18 cellular contexts compared by ENCODE assay signal in genomic region chr13:103537616-103538015, GRCh38.
DNase-seq lines count a peak whose midpoint lies in the region; TF ChIP-seq lines count a peak whose summit lies in the region.
"Had no signal": no experiment of that assay in that cellular context is flagged by ENCODE, and none has a peak within 500 bp of the region (broad histone marks: within the 10 kb centered on the region; RNA-seq: fewer than 3 reads in every experiment).

No MANE protein-coding gene starts in this region.

- no peaks in the 10 kb centered on the region for H3K23me2 ChIP-seq in H9 (ENCODE audit: insufficient read length, low read depth, low read length, poor library complexity, severe bottlenecking)

- H3K18ac ChIP-seq in H9 (ENCODE audit: insufficient read length, low read depth, low read length) = no peak overlapping the region

- peaks cover 7% of the 10 kb centered on the region for H3K36me3 Mint-ChIP-seq in nephron progenitor cell (ENCODE audit: low read depth)
- peaks cover under 1 to 7% (median 2%) of the 10 kb centered on the region in 3 experiments; a peak in 5 of 7 replicates for H3K36me3 Mint-ChIP-seq in H9 (ENCODE audit: insufficient read depth in 1 of 3, low read depth in 3 of 3)
- H3K36me3 Mint-ChIP-seq: CD8-positive, alpha-beta T cell had no signal

- no CpG with 5 or more reads among the region's 3 CpGs for WGBS in H9 (ENCODE audit: extremely low coverage, insufficient read length, low lambda C conversion rate)

- no peak overlapping the region for H2BK15ac ChIP-seq in H9 (ENCODE audit: low read depth, low read length)

- H3K4me3 Mint-ChIP-seq in nephron progenitor cell (no peak overlapping the region), H9 (no peak overlapping the region)
- H3K4me3 Mint-ChIP-seq: B cell; CD4-positive, alpha-beta T cell; CD8-positive, alpha-beta T cell had no signal

- H4K20me1 ChIP-seq in H9 (ENCODE audit: control insufficient read depth, insufficient read depth, insufficient read length) = no peaks in the 10 kb centered on the region
- H4K20me1 ChIP-seq: BLaER1 treated with 17β-estradiol and CSF1 and Interleukin-3, amounts not matched to agents 10 nM and 100 nM had no signal

- H3K14ac ChIP-seq in H9 (ENCODE audit: insufficient read depth, low read length) = no peak overlapping the region

- H4K8ac ChIP-seq in H9 (replicated peaks; ENCODE audit: insufficient read length, low read depth, low read length) = no peak overlapping the region

- H3K4ac ChIP-seq in H9 (ENCODE audit: low read depth, low read length) = no peak overlapping the region

- H3K27me3 Mint-ChIP-seq in nephron progenitor cell (ENCODE audit: low read depth, poor library complexity) (no peaks in the 10 kb centered on the region), H9 (ENCODE audit: low read depth) (no peaks in the 10 kb centered on the region)
- H3K27me3 Mint-ChIP-seq: B cell; CD4-positive, alpha-beta T cell had no signal

- no peaks in the 10 kb centered on the region for H3K79me2 ChIP-seq in H9 (ENCODE audit: insufficient read depth, low read length)

- TF ChIP-seq CTCF in nephron progenitor cell (IDR thresholded peaks at IDR 0.05) (no peak), H9 (conservative IDR thresholded peaks at IDR 0.05) (no peak)

- no peak overlapping the region for H3K56ac ChIP-seq in H9 (ENCODE audit: insufficient read length, low read depth, low read length)

- no peak overlapping the region for H3K23ac ChIP-seq in H9 (ENCODE audit: insufficient read length, low read depth, low read length)

- H3K27ac Mint-ChIP-seq in nephron progenitor cell = peak overlapping the region; percentile 3
- H3K27ac Mint-ChIP-seq in H9 = no peak overlapping the region
- H3K27ac Mint-ChIP-seq: B cell; CD4-positive, alpha-beta T cell; CD8-positive, alpha-beta T cell had no signal

- no peaks in the 10 kb centered on the region for H3K4me1 ChIP-seq in H9 (ENCODE audit: insufficient read depth, low read length)
- H3K4me1 ChIP-seq: A549; BLaER1 treated with 17β-estradiol and CSF1 and Interleukin-3, amounts not matched to agents 10 nM and 100 nM; Caco-2 had no signal

- H3K79me1 ChIP-seq in H9 (ENCODE audit: insufficient read depth, low read depth, low read length, poor library complexity, severe bottlenecking) = no peaks in the 10 kb centered on the region

- H3T11ph ChIP-seq in H9 (ENCODE audit: low read length) = no peak overlapping the region

- no peak overlapping the region for H4K5ac ChIP-seq in H9 (ENCODE audit: insufficient read length, low read depth, low read length)

- no peak overlapping the region for H2AK5ac ChIP-seq in H9 (ENCODE audit: insufficient read length, low read length)

- no peaks in the 10 kb centered on the region for H3K9me3 ChIP-seq in H9 (ENCODE audit: control insufficient read depth, low read depth, low read length)
- H3K9me3 ChIP-seq: Caco-2 had no signal

- H4K91ac ChIP-seq in H9 (ENCODE audit: insufficient read length, low read depth, low read length) = no peak overlapping the region

- no peak overlapping the region for H2BK12ac ChIP-seq in H9 (ENCODE audit: insufficient read length, low read depth, low read length)

- no peak overlapping the region for H2BK20ac ChIP-seq in H9 (ENCODE audit: low read depth, low read length, poor library complexity, severe bottlenecking)

- no peak overlapping the region for H3K9ac ChIP-seq in H9 (ENCODE audit: extremely low read depth, insufficient read length, low read length)
- H3K9ac ChIP-seq: BLaER1 treated with 17β-estradiol and CSF1 and Interleukin-3, amounts not matched to agents 10 nM and 100 nM had no signal

- no peak overlapping the region for H3K4me2 ChIP-seq in H9 (ENCODE audit: insufficient read depth, insufficient read length, low read length)
- H3K4me2 ChIP-seq: A549; BLaER1 treated with 17β-estradiol and CSF1 and Interleukin-3, amounts not matched to agents 10 nM and 100 nM had no signal

- H3K4me1 Mint-ChIP-seq in nephron progenitor cell = peaks cover 41% of the 10 kb centered on the region
- peaks cover 4 to 7% of the 10 kb centered on the region in 2 experiments for H3K4me1 Mint-ChIP-seq in H9
- H3K4me1 Mint-ChIP-seq: B cell had no signal

- H2BK120ac ChIP-seq in H9 (ENCODE audit: low read depth, low read length, poor library complexity, severe bottlenecking) = no peak overlapping the region

- no peak overlapping the region for H2BK5ac ChIP-seq in H9 (ENCODE audit: insufficient read length, low read length)

- DNase-seq in NCI-H1092 treated with DMSO at 0.1 percent for 48 hours (lab: John Stamatoyannopoulos, UW) (peak; percentile 18), NCI-H1092 (lab: John Stamatoyannopoulos, UW) (no peak), SK-N-DZ (ENCODE audit: low spot score) (peak; percentile 55), nephron progenitor cell (no peak), H9 (no peak), mesenteric fat pad (ENCODE audit: low spot score) (no peak)
- DNase-seq: AML-193; Caco-2; Calu3; CD4-positive, alpha-beta T cell; CD8-positive, alpha-beta T cell; DMS79 treated with DMSO at 0.1 percent for 48 hours; GF-D8 had no signal

- H3K27me3 ChIP-seq in H9 (ENCODE audit: insufficient read depth, low read length) = no peaks in the 10 kb centered on the region
- H3K27me3 ChIP-seq: BLaER1 treated with 17β-estradiol and CSF1 and Interleukin-3, amounts not matched to agents 10 nM and 100 nM had no signal

- no peak overlapping the region for H3K27ac ChIP-seq in H9 (ENCODE audit: insufficient read length, low read depth, low read length)
- H3K27ac ChIP-seq: 22Rv1; A549; BLaER1 treated with 17β-estradiol and CSF1 and Interleukin-3, amounts not matched to agents 10 nM and 100 nM; C4-2B had no signal

- peaks cover 12% of the 10 kb centered on the region for H3K9me3 Mint-ChIP-seq in nephron progenitor cell
- peaks cover 6 to 9% of the 10 kb centered on the region in 2 experiments for H3K9me3 Mint-ChIP-seq in H9
- H3K9me3 Mint-ChIP-seq: CD4-positive, alpha-beta T cell had no signal

- no peak overlapping the region for H2AFZ ChIP-seq in H9 (ENCODE audit: low read length)

Comparison
In these comparisons a context has a peak if more than half of its experiments do, and no peak if none do; other contexts are left out.
1. DNase-seq: peak in NCI-H1092 treated with DMSO at 0.1 percent for 48 hours (single experiment) and SK-N-DZ (single experiment); none in NCI-H1092 (single experiment), nephron progenitor cell (single experiment), H9 (single experiment) and mesenteric fat pad (single experiment).